28 cellular contexts compared by ENCODE assay signal in genomic region chr9:93171261-93171660, GRCh38. TPM values are rescaled to one million over a fixed set of nuclear protein-coding genes. Genes with fewer than 3 reads are reported as not detected.
"Had no signal": no experiment of that assay in that cellular context is flagged by ENCODE, and none has a peak within 500 bp of the region (broad histone marks: within the 10 kb centered on the region; RNA-seq: fewer than 3 reads in every experiment).

No MANE protein-coding gene starts in this region.

- H3K9me3 ChIP-seq: esophagus squamous epithelium, gastroesophageal sphincter had no signal

- H3K27ac ChIP-seq: brain microvascular endothelial cell, coronary artery, dorsolateral prefrontal cortex, esophagus squamous epithelium, gastroesophageal sphincter had no signal

- H3K4me3 ChIP-seq: coronary artery, dorsolateral prefrontal cortex, esophagus squamous epithelium, gastroesophageal sphincter had no signal

- H3K27me3 ChIP-seq: brain microvascular endothelial cell, dorsolateral prefrontal cortex, gastroesophageal sphincter had no signal

- DNase-seq: activated CD4-positive, alpha-beta memory T cell treated with anti-CD3 and anti-CD28 coated beads for 36 hours; activated CD4-positive, alpha-beta T cell treated with anti-CD3 and anti-CD28 coated beads for 36 hours; activated CD4-positive, alpha-beta T cell treated with anti-CD3 and anti-CD28 coated beads, Interleukin-2, amount 10 ng/mL, durations not matched to agents 24 days and 14 days; activated CD4-positive, CD25-positive, alpha-beta regulatory T cell; activated CD4-positive, CD25-positive, alpha-beta regulatory T cell treated with anti-CD3 and anti-CD28 coated beads, Interleukin-2, amount 50 U/mL, for 72 hours; activated CD8-positive, alpha-beta memory T cell treated with anti-CD3 and anti-CD28 coated beads, Interleukin-2, amount 10 ng/mL, durations not matched to agents 7 days and 5 days; activated CD8-positive, alpha-beta memory T cell treated with anti-CD3 and anti-CD28 coated beads, Interleukin-2, amount 50 U/mL, for 4 hours; activated CD8-positive, alpha-beta T cell treated with anti-CD3 and anti-CD28 coated beads, Interleukin-2, amount 10 ng/mL, durations not matched to agents 7 days and 5 days; activated effector memory CD4-positive, alpha-beta T cell treated with Interleukin-2 at 50 U/mL for 16 hours; activated gamma-delta T cell treated with Interleukin-2 at 50 U/mL for 16 hours; activated naive CD4-positive, alpha-beta T cell treated with anti-CD3 and anti-CD28 coated beads, Interleukin-2, amount 50 U/mL, for 16 hours; activated naive CD4-positive, alpha-beta T cell treated with Interleukin-2 at 50 U/mL for 16 hours; activated T-cell treated with anti-CD3 and anti-CD28 coated beads, Interleukin-2, amount 50 U/mL, for 1 hour; amniotic stem cell; anterior cingulate cortex; brain microvascular endothelial cell; dorsolateral prefrontal cortex; effector CD4-positive, alpha-beta T cell; effector memory CD8-positive, alpha-beta T cell; esophagus squamous epithelium; foreskin melanocyte; T-helper 1 cell; T-helper 17 cell; T1000 had no signal

- H3K4me1 ChIP-seq: esophagus squamous epithelium had no signal

- H3K36me3 ChIP-seq: brain microvascular endothelial cell, esophagus squamous epithelium, gastroesophageal sphincter had no signal

RNA-seq across cellular contexts. Expression of gene WNK2, which starts 12.7 kb away (rescaled TPM):
- total RNA-seq: activated CD8-positive, alpha-beta memory T cell treated with anti-CD3 and anti-CD28 coated beads, Interleukin-2, amount 10 ng/mL, durations not matched to agents 7 days and 5 days; activated CD8-positive, alpha-beta T cell treated with anti-CD3 and anti-CD28 coated beads, Interleukin-2, amount 10 ng/mL, durations not matched to agents 7 days and 5 days; fibroblast of lung; fibroblast of villous mesenchyme; T-helper 17 cell had no signal
